ENCODE assay signal across 19 cellular contexts in genomic region chr15:71413419-71413818, GRCh38.
DNase-seq lines count a peak whose midpoint lies in the region; ATAC-seq and TF ChIP-seq lines count a peak whose summit lies in the region.
"Had no signal": no experiment of that assay in that cellular context is flagged by ENCODE, and none has a peak within 500 bp of the region (broad histone marks: within the 10 kb centered on the region; RNA-seq: fewer than 3 reads in every experiment).

No MANE protein-coding gene starts in this region.

- TF ChIP-seq CTCF in Calu3 (IDR thresholded peaks at IDR 0.05; ENCODE audit: unreplicated experiment) (no peak), coronary artery (IDR thresholded peaks at IDR 0.05) (no peak), left ventricle myocardium inferior (IDR thresholded peaks at IDR 0.05; ENCODE audit: borderline replicate concordance) (no peak), prostate gland (IDR thresholded peaks at IDR 0.05) (no peak), sigmoid colon (IDR thresholded peaks at IDR 0.05) (no peak)

- no TSS peak for BruUV-seq in Calu3 (replicated peaks; lab: Mats Ljungman, UMichigan)

- H3K36me3 ChIP-seq in left ventricle myocardium inferior (no peaks in the 10 kb centered on the region), prostate gland (no peaks in the 10 kb centered on the region), sigmoid colon (no peaks in the 10 kb centered on the region)
- H3K36me3 ChIP-seq: BLaER1 treated with 17β-estradiol and CSF1 and Interleukin-3, amounts not matched to agents 10 nM and 100 nM; Peyer's patch had no signal

- no peaks in the 10 kb centered on the region for H3K36me3 Mint-ChIP-seq in Calu3 (ENCODE audit: insufficient read depth, unreplicated experiment)
- H3K36me3 Mint-ChIP-seq: CD8-positive, alpha-beta memory T cell had no signal

- no peaks in the 10 kb centered on the region for H3K27me3 Mint-ChIP-seq in Calu3 (ENCODE audit: unreplicated experiment)

- H3K27me3 ChIP-seq in left ventricle myocardium inferior (ENCODE audit: low read depth): no peaks in the 10 kb centered on the region
- H3K27me3 ChIP-seq in prostate gland (replicated peaks; ENCODE audit: insufficient read depth): no peaks in the 10 kb centered on the region
- H3K27me3 ChIP-seq in sigmoid colon: no peaks in the 10 kb centered on the region
- H3K27me3 ChIP-seq: BLaER1 treated with 17β-estradiol and CSF1 and Interleukin-3, amounts not matched to agents 10 nM and 100 nM; Peyer's patch had no signal

- peaks cover 6% of the 10 kb centered on the region for H3K9me3 ChIP-seq in left ventricle myocardium inferior (replicated peaks)
- H3K9me3 ChIP-seq in prostate gland: no peaks in the 10 kb centered on the region
- H3K9me3 ChIP-seq in sigmoid colon: peaks cover 0 to 3% (median 0%) of the 10 kb centered on the region in 4 donors
- H3K9me3 ChIP-seq: BLaER1 treated with 17β-estradiol and CSF1 and Interleukin-3, amounts not matched to agents 10 nM and 100 nM; Peyer's patch had no signal

- TF ChIP-seq EP300 in sigmoid colon (IDR thresholded peaks at IDR 0.05): no peak

- CTCF ChIA-PET in Calu3 (lab: Charles Lee): interaction anchor here (0.6 to 2.4 kb wide), 2 partner anchors 27 to 297 kb away, joined by 3 to 7 read pairs; no protein-coding TSS in a partner anchor

- no peak overlapping the region for H3K4me3 Mint-ChIP-seq in Calu3 (ENCODE audit: low read depth, unreplicated experiment)
- H3K4me3 Mint-ChIP-seq: CD8-positive, alpha-beta memory T cell had no signal

- TF ChIP-seq POLR2A in prostate gland (IDR thresholded peaks at IDR 0.05) (no peak), sigmoid colon (IDR thresholded peaks at IDR 0.05) (no peak)

- H3K4me3 ChIP-seq in coronary artery (no peak overlapping the region), left ventricle myocardium inferior (no peak overlapping the region), prostate gland (no peak overlapping the region), sigmoid colon (no peak overlapping the region)
- H3K4me3 ChIP-seq: BLaER1 treated with 17β-estradiol and CSF1 and Interleukin-3, amounts not matched to agents 10 nM and 100 nM; Peyer's patch had no signal

- peaks cover 5% of the 10 kb centered on the region for H3K9me3 Mint-ChIP-seq in Calu3 (ENCODE audit: low read depth, unreplicated experiment)
- H3K9me3 Mint-ChIP-seq: CD8-positive, alpha-beta memory T cell had no signal

- peaks cover 49% of the 10 kb centered on the region for H3K4me1 ChIP-seq in left ventricle myocardium inferior
- H3K4me1 ChIP-seq in prostate gland (replicated peaks): peaks cover 26% of the 10 kb centered on the region
- no peaks in the 10 kb centered on the region for H3K4me1 ChIP-seq in sigmoid colon

- intact Hi-C loops in Calu3 (cut with micrococcal nuclease; ENCODE audit: unreplicated experiment) (no loop called here), left ventricle myocardium inferior (cut with micrococcal nuclease) (no loop called here), prostate gland (cut with DNase I) (no loop called here), sigmoid colon (cut with DNase I) (no loop called here)

- peak overlapping the region; percentile 11 for H3K27ac Mint-ChIP-seq in Calu3 (ENCODE audit: unreplicated experiment)
- H3K27ac Mint-ChIP-seq: CD8-positive, alpha-beta memory T cell had no signal

- ATAC-seq in GM19351 (IDR thresholded peaks at IDR 0.05; ENCODE audit: unreplicated experiment): no peak

- H3K4me1 Mint-ChIP-seq in Calu3 (ENCODE audit: low read depth, unreplicated experiment): peaks cover 32% of the 10 kb centered on the region
- H3K4me1 Mint-ChIP-seq: CD8-positive, alpha-beta memory T cell had no signal

- WGBS in prostate gland: 59% methylated on average over 3 of the region's 3 CpGs
- 91 to 93% methylated on average over 3 of the region's 3 CpGs for WGBS in sigmoid colon, 2 donors

- H3K27ac ChIP-seq in coronary artery (peak overlapping the region; percentile 51 to 55), left ventricle myocardium inferior (replicated peaks) (peak overlapping the region; percentile 77), prostate gland (peak overlapping the region; percentile 84 to 89), sigmoid colon (peak overlapping the region in 1 of 4 donors; percentile 55)
- H3K27ac ChIP-seq: BLaER1 treated with 17β-estradiol and CSF1 and Interleukin-3, amounts not matched to agents 10 nM and 100 nM had no signal

- DNase-seq in Calu3: no peak
- DNase-seq in coronary artery (ENCODE audit: low spot score): no peak
- no peak for DNase-seq in left ventricle myocardium inferior
- no peak for DNase-seq in prostate gland (ENCODE audit: low spot score)
- DNase-seq in HUDEP-2 (lab: John Stamatoyannopoulos, UW; ENCODE audit: unreplicated experiment in 76 of 76): no peak
- no peak for DNase-seq in sigmoid colon
- DNase-seq in NCI-H2171 (lab: John Stamatoyannopoulos, UW): no peak
- DNase-seq: CD8-positive, alpha-beta memory T cell; DMS79 treated with DMSO at 0.1 percent for 48 hours; KBM-7; MV-4-11; NCI-H1436; NCI-H2029; NCI-H510A; NCI-H82; Peyer's patch; SHP77 had no signal
